8 cellular contexts compared by ENCODE assay signal in genomic region chr2:196166876-196167275, GRCh38. TPM values are rescaled to one million over a fixed set of nuclear protein-coding genes. Genes with fewer than 3 reads are reported as not detected.
DNase-seq lines count a peak whose midpoint lies in the region; ATAC-seq and TF ChIP-seq lines count a peak whose summit lies in the region.

No MANE protein-coding gene starts in this region.

- H3K18ac ChIP-seq in mesendoderm (ENCODE audit: low read length) = peak overlapping the region; percentile 39

- peak overlapping the region; percentile 34; the same call in 1 of the 2 replicates for H3K9ac ChIP-seq in HUES64 (ENCODE audit: low read depth, low read length)
- no peak overlapping the region for H3K9ac ChIP-seq in mesendoderm (ENCODE audit: low read length)

- no peak overlapping the region for H2AK5ac ChIP-seq in mesendoderm (ENCODE audit: low read length)

- CTCF ChIA-PET in Caco-2 (lab: Charles Lee) = no interaction called here

- no peak overlapping the region for H3K4me2 ChIP-seq in mesendoderm (ENCODE audit: low read length)

- 95% methylated on average over 1 of the region's 1 CpG for WGBS in HUES64
- no CpG with 5 or more reads among the region's 1 CpG for WGBS in mesendoderm (ENCODE audit: extremely low coverage, insufficient coverage, low lambda C conversion rate)

- H4K8ac ChIP-seq in mesendoderm (ENCODE audit: low read depth, low read length) = no peak overlapping the region

- H4K5ac ChIP-seq in mesendoderm (ENCODE audit: low read length) = no peak overlapping the region

- DNase-seq in Caco-2 (no peak), mesendoderm (no peak), mucosa of gallbladder (ENCODE audit: low spot score) (no peak), pons (ENCODE audit: low spot score) (no peak)
- DNase-seq in activated T-helper 2 cell treated with anti-CD3 and anti-CD28 coated beads, Interferon-gamma antibody, Interleukin-2, Interleukin-4, amounts not matched to agents 10 μg/mL and 5 μg/mL and 100 μg/mL, durations not matched to agents 14 hours and 24 hours and 36 hours (ENCODE audit: low spot score) = no peak

- H2BK120ac ChIP-seq in mesendoderm (ENCODE audit: low read depth, low read length) = no peak overlapping the region

- H3K79me2 ChIP-seq in mesendoderm (ENCODE audit: control insufficient read depth, insufficient read depth, low read length) = peaks cover 29% of the 10 kb centered on the region

- intact Hi-C loops in Caco-2 (cut with micrococcal nuclease; ENCODE audit: unreplicated experiment) = no loop called here
- intact Hi-C loops in activated T-helper 2 cell treated with anti-CD3 and anti-CD28 coated beads, Interferon-gamma antibody, Interleukin-2, Interleukin-4, amounts not matched to agents 10 μg/mL and 5 μg/mL and 100 μg/mL, durations not matched to agents 14 hours and 24 hours and 36 hours (cut with micrococcal nuclease) = loop anchor here (5.0 to 10.0 kb wide), 3 partner anchors 510 to 1138 kb away; partner anchors contain the start of genes PGAP1 and SLC39A10

- no peak overlapping the region for H2BK5ac ChIP-seq in mesendoderm (ENCODE audit: low read length)

- no peaks in the 10 kb centered on the region for H3K9me3 Mint-ChIP-seq in Caco-2 (ENCODE audit: unreplicated experiment)
- H3K9me3 Mint-ChIP-seq in activated T-helper 2 cell treated with anti-CD3 and anti-CD28 coated beads, Interferon-gamma antibody, Interleukin-2, Interleukin-4, amounts not matched to agents 10 μg/mL and 5 μg/mL and 100 μg/mL, durations not matched to agents 14 hours and 24 hours and 36 hours = no peaks in the 10 kb centered on the region

- peak overlapping the region; percentile 7 for H3K4me3 Mint-ChIP-seq in Caco-2 (ENCODE audit: unreplicated experiment)
- peak overlapping the region; percentile 96 for H3K4me3 Mint-ChIP-seq in activated T-helper 2 cell treated with anti-CD3 and anti-CD28 coated beads, Interferon-gamma antibody, Interleukin-2, Interleukin-4, amounts not matched to agents 10 μg/mL and 5 μg/mL and 100 μg/mL, durations not matched to agents 14 hours and 24 hours and 36 hours (ENCODE audit: low read depth)

- H3K36me3 ChIP-seq in Caco-2 (ENCODE audit: control insufficient read depth, insufficient read depth, low read length) (no peaks in the 10 kb centered on the region; the same call in 1 of the 2 replicates), HUES64 (ENCODE audit: insufficient read depth, low read length) (peaks cover 12% of the 10 kb centered on the region; the same call in 1 of the 2 replicates), mesendoderm (ENCODE audit: control insufficient read depth, insufficient read depth, low read length) (no peaks in the 10 kb centered on the region)

- no peak overlapping the region for H3K4me3 ChIP-seq in Caco-2 (ENCODE audit: low read depth, low read length)
- H3K4me3 ChIP-seq in HUES64 (ENCODE audit: low read length) = no peak overlapping the region
- no peak overlapping the region for H3K4me3 ChIP-seq in mesendoderm (ENCODE audit: low read length)

- H3K27ac ChIP-seq in HUES64 (ENCODE audit: low read depth, low read length) = no peak overlapping the region; the same call in 1 of the 2 replicates
- H3K27ac ChIP-seq in mesendoderm (ENCODE audit: low read depth, low read length) = no peak overlapping the region

- TF ChIP-seq CTCF in Caco-2 (IDR thresholded peaks at IDR 0.05; ENCODE audit: insufficient read depth in 1 of 2, low read depth in 1 of 2, low read length in 1 of 2, severe bottlenecking in 1 of 2, unreplicated experiment in 1 of 2) = no peak

- H3K9me3 ChIP-seq in Caco-2 (no peaks in the 10 kb centered on the region), HUES64 (ENCODE audit: insufficient read depth, low read depth, low read length) (no peaks in the 10 kb centered on the region)

- peak overlapping the region; percentile 85 for H2BK15ac ChIP-seq in mesendoderm (replicated peaks; ENCODE audit: low read depth)

- no peaks in the 10 kb centered on the region for H3K27me3 Mint-ChIP-seq in Caco-2 (ENCODE audit: insufficient read depth, unreplicated experiment)
- no peaks in the 10 kb centered on the region for H3K27me3 Mint-ChIP-seq in activated T-helper 2 cell treated with anti-CD3 and anti-CD28 coated beads, Interferon-gamma antibody, Interleukin-2, Interleukin-4, amounts not matched to agents 10 μg/mL and 5 μg/mL and 100 μg/mL, durations not matched to agents 14 hours and 24 hours and 36 hours (ENCODE audit: low read depth)

- no peak overlapping the region for H3K56ac ChIP-seq in mesendoderm (ENCODE audit: low read length)

- peak overlapping the region; percentile 38 for H3K23ac ChIP-seq in mesendoderm (ENCODE audit: low read length)

- H3K4me1 Mint-ChIP-seq in Caco-2 (ENCODE audit: low read depth, unreplicated experiment) = peaks cover 37% of the 10 kb centered on the region
- peaks cover 41% of the 10 kb centered on the region for H3K4me1 Mint-ChIP-seq in activated T-helper 2 cell treated with anti-CD3 and anti-CD28 coated beads, Interferon-gamma antibody, Interleukin-2, Interleukin-4, amounts not matched to agents 10 μg/mL and 5 μg/mL and 100 μg/mL, durations not matched to agents 14 hours and 24 hours and 36 hours (ENCODE audit: low read depth)

- no peak overlapping the region for H3K27ac Mint-ChIP-seq in Caco-2 (ENCODE audit: unreplicated experiment)
- H3K27ac Mint-ChIP-seq in activated T-helper 2 cell treated with anti-CD3 and anti-CD28 coated beads, Interferon-gamma antibody, Interleukin-2, Interleukin-4, amounts not matched to agents 10 μg/mL and 5 μg/mL and 100 μg/mL, durations not matched to agents 14 hours and 24 hours and 36 hours = peak overlapping the region; percentile 87

- no peak for ATAC-seq in GM19328 (IDR thresholded peaks at IDR 0.05; ENCODE audit: unreplicated experiment)
- ATAC-seq in GM21528 (IDR thresholded peaks at IDR 0.05; ENCODE audit: low FRiP score, unreplicated experiment) = no peak

- H3K36me3 Mint-ChIP-seq in Caco-2 (ENCODE audit: insufficient read depth, unreplicated experiment) = peaks cover 45% of the 10 kb centered on the region
- H3K36me3 Mint-ChIP-seq in activated T-helper 2 cell treated with anti-CD3 and anti-CD28 coated beads, Interferon-gamma antibody, Interleukin-2, Interleukin-4, amounts not matched to agents 10 μg/mL and 5 μg/mL and 100 μg/mL, durations not matched to agents 14 hours and 24 hours and 36 hours (ENCODE audit: low read depth) = peaks cover 75% of the 10 kb centered on the region

- H3K4ac ChIP-seq in mesendoderm (ENCODE audit: low read depth, low read length) = no peak overlapping the region

- no TSS peak for BruUV-seq in Caco-2 (replicated peaks; lab: Mats Ljungman, UMichigan)

- H3K27me3 ChIP-seq in Caco-2 (replicated peaks; ENCODE audit: control insufficient read depth, insufficient read depth, low read length) = no peaks in the 10 kb centered on the region
- H3K27me3 ChIP-seq in HUES64 (ENCODE audit: insufficient read depth, low read length) = peaks cover 16% of the 10 kb centered on the region
- H3K27me3 ChIP-seq in mesendoderm (ENCODE audit: insufficient read depth, low read length, poor library complexity) = no peaks in the 10 kb centered on the region

- POLR2A ChIA-PET in Caco-2 (lab: Charles Lee) = no interaction called here

- peaks cover 21% of the 10 kb centered on the region for H3K4me1 ChIP-seq in Caco-2
- peaks cover 41% of the 10 kb centered on the region for H3K4me1 ChIP-seq in HUES64 (ENCODE audit: insufficient read depth, low read length)
- peaks cover 2% of the 10 kb centered on the region for H3K4me1 ChIP-seq in mesendoderm (ENCODE audit: control insufficient read depth, low read depth, low read length)

- H3K79me1 ChIP-seq in mesendoderm (ENCODE audit: low read length) = peaks cover 13% of the 10 kb centered on the region

RNA-seq across cellular contexts. Expression of gene STK17B, which starts 4.5 kb away (rescaled TPM):
- total RNA-seq in Caco-2 (2022) = 54.7 and 58.0 TPM in 2 replicates
- polyA plus RNA-seq in HUES64 (2013, experiment 1 of 2) = 3.5 TPM
- 4.6 TPM for polyA plus RNA-seq in HUES64 (2013, experiment 2 of 2)
- 176 and 178 TPM in 2 replicates for total RNA-seq in activated T-helper 2 cell treated with anti-CD3 and anti-CD28 coated beads, Interferon-gamma antibody, Interleukin-2, Interleukin-4, amounts not matched to agents 10 μg/mL and 5 μg/mL and 100 μg/mL, durations not matched to agents 14 hours and 24 hours and 36 hours
- 5.2 TPM for polyA plus RNA-seq in mesendoderm (2013, experiment 1 of 2)
- 5.8 TPM for polyA plus RNA-seq in mesendoderm (2013, experiment 2 of 2)
- 24.0 TPM for total RNA-seq in mucosa of gallbladder
